3 cellular contexts compared by ENCODE assay signal in genomic region chr14:74270382-74271177, GRCh38.
TF ChIP-seq lines count a peak whose summit lies in the region.
"Not testable (repeated sequence)": the region's sequence is repeated elsewhere in the genome, so short reads cannot be mapped to it uniquely, and the experiment has no call there.

No MANE protein-coding gene starts in this region.

TF ChIP-seq in A549, 52 proteins besides CTCF, POLR2A, EP300 and RAD21:
- TF ChIP-seq FOSL2 (IDR thresholded peaks at IDR 0.05): not testable (repeated sequence)
- TF ChIP-seq FOSL2 (CRISPR knock-in tag; IDR thresholded peaks at IDR 0.05): peak; percentile 72

TF ChIP-seq in SK-N-SH, 30 proteins besides CTCF, POLR2A, EP300 and RAD21:
- TF ChIP-seq FOSL2 (IDR thresholded peaks at IDR 0.05; ENCODE audit: borderline replicate concordance, low read depth) (peak; percentile 59; the same call in 1 of the 2 replicates), RXRA (IDR thresholded peaks at IDR 0.05; ENCODE audit: borderline replicate concordance, low read depth) (peak; percentile 78), JUND (IDR thresholded peaks at IDR 0.05) (peak; percentile 54)
TF ChIP-seq in SK-N-SH: peak in this region for 3; not testable (repeated sequence) for 27.

TF ChIP-seq in K562, 482 proteins besides CTCF, POLR2A, EP300 and RAD21:
- TF ChIP-seq DPF2 (IDR thresholded peaks at IDR 0.05): 0 out of 2 replicates have a peak, but pooled peaks have one; percentile 19
